In the genomic region with DNA sequence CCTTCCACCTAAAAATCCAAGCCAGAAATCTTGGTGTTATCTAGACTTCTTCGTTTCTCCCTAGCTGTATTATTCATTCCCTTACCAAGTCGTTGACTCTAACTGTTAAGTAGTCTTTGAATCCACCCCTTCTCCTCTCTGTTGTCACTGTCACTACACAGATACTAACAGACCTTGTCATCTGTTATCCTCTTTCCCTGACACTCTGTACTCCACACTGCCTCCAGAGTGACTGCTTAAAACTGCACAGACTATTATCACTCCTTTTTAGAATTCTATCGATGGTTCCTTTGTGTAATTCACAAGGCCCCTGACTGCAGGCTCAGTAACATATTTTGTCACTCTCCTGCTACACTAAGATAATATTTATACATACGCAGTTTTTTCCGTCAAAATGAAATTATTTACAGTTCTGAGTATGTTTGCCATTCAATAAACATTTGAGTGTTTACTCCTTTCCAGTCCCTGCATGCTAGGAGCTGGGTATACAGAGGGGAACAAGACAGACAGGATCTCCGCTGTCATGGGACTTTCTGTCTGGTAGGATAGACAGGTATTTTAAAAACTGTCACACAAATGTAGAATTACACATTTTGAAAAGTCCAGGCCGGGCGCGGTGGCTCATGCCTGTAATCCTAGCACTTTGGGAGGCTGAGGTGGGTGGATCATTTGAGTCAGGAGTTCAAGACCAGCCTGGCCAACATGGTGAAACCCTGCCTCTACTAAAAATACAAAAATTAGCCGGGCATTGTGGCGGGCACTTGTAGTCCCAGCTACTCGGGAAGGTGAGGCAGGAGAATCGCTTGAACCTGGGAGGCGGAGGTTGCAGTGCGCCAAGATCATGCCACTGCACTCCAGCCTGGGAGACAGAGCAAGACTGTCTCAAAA, we compare ENCODE assay signal across 9 cellular contexts. TPM values are rescaled to one million over a fixed set of nuclear protein-coding genes. Genes with fewer than 3 reads are reported as not detected.
DNase-seq lines count a peak whose midpoint lies in the region; ATAC-seq, FAIRE-seq and TF ChIP-seq lines count a peak whose summit lies in the region.
"Had no signal": no experiment of that assay in that cellular context is flagged by ENCODE, and none has a peak within 500 bp of the region (broad histone marks: within the 10 kb centered on the region; RNA-seq: fewer than 3 reads in every experiment).

No MANE protein-coding gene starts in this region.

- peak overlapping the region; percentile 0 for H3K4me3 Mint-ChIP-seq in T-helper 2 cell treated with Interferon-gamma antibody and Interleukin-4, amounts not matched to agents 5 μg/mL and 100 μg/mL, for 36 hours

- H3K4me3 ChIP-seq in kidney epithelial cell (ENCODE audit: low read depth, low read length) (no peak overlapping the region), ascending aorta (no peak overlapping the region)

- peaks cover 49% of the 10 kb centered on the region for H3K36me3 Mint-ChIP-seq in T-helper 2 cell treated with Interferon-gamma antibody and Interleukin-4, amounts not matched to agents 5 μg/mL and 100 μg/mL, for 36 hours (ENCODE audit: low read depth)

- intact Hi-C loops in ascending aorta (cut with DNase I): no loop called here

- no peak for TF ChIP-seq POLR2A in GM12891 (IDR thresholded peaks at IDR 0.05; ENCODE audit: low read depth, low read length)

- H3K27ac Mint-ChIP-seq in T-helper 2 cell treated with Interferon-gamma antibody and Interleukin-4, amounts not matched to agents 5 μg/mL and 100 μg/mL, for 36 hours: peak overlapping the region; percentile 70

- no peaks in the 10 kb centered on the region for H3K9me3 Mint-ChIP-seq in T-helper 2 cell treated with Interferon-gamma antibody and Interleukin-4, amounts not matched to agents 5 μg/mL and 100 μg/mL, for 36 hours

- TF ChIP-seq CTCF in kidney epithelial cell (IDR thresholded peaks at IDR 0.05; ENCODE audit: insufficient read depth, low read length, poor library complexity, severe bottlenecking) (peak; percentile 15), ascending aorta (IDR thresholded peaks at IDR 0.05) (no peak)

- H3K4me1 Mint-ChIP-seq in T-helper 2 cell treated with Interferon-gamma antibody and Interleukin-4, amounts not matched to agents 5 μg/mL and 100 μg/mL, for 36 hours (ENCODE audit: low read depth): peaks cover 21% of the 10 kb centered on the region

- peaks cover 8 to 10% of the 10 kb centered on the region in 2 donors for H3K4me1 ChIP-seq in ascending aorta

- H3K36me3 ChIP-seq in kidney epithelial cell (ENCODE audit: control insufficient read depth, insufficient read depth, low read length) (peaks cover 4% of the 10 kb centered on the region), ascending aorta (peaks cover 22 to 41% of the 10 kb centered on the region in 2 donors)

- FAIRE-seq in GM12891 (lab: Jason Lieb, UNC): peak; percentile 28
- FAIRE-seq: A204.1 had no signal

- DNase-seq in DMS 273 (lab: John Stamatoyannopoulos, UW; ENCODE audit: unreplicated experiment): peak; percentile 15
- DNase-seq in DMS 273 treated with DMSO at 0.1 percent for 48 hours (lab: John Stamatoyannopoulos, UW): no peak
- no peak for DNase-seq in GM12891 (ENCODE audit: insufficient read length, low spot score)
- no peak for DNase-seq in T-helper 2 cell treated with Interferon-gamma antibody and Interleukin-4, amounts not matched to agents 5 μg/mL and 100 μg/mL, for 36 hours (ENCODE audit: low spot score)
- no peak for DNase-seq in kidney epithelial cell (ENCODE audit: low read depth)
- DNase-seq in ascending aorta (ENCODE audit: low spot score in 2 of 2): no peak

- H3K27me3 ChIP-seq in kidney epithelial cell (ENCODE audit: control insufficient read depth, insufficient read depth, low read length) (no peaks in the 10 kb centered on the region), ascending aorta (no peaks in the 10 kb centered on the region)

- no peak overlapping the region for H3K27ac ChIP-seq in ascending aorta

- no peaks in the 10 kb centered on the region for H3K9me3 ChIP-seq in ascending aorta

- H3K27me3 Mint-ChIP-seq in T-helper 2 cell treated with Interferon-gamma antibody and Interleukin-4, amounts not matched to agents 5 μg/mL and 100 μg/mL, for 36 hours (ENCODE audit: low read depth): no peaks in the 10 kb centered on the region

- ATAC-seq in HG02970 (IDR thresholded peaks at IDR 0.05; ENCODE audit: low FRiP score, unreplicated experiment): no peak
- no peak for ATAC-seq in GM18498 (IDR thresholded peaks at IDR 0.05; ENCODE audit: unreplicated experiment)

TF ChIP-seq in GM12891, 5 proteins besides CTCF, POLR2A, EP300 and RAD21:
- TF ChIP-seq PAX5 (IDR thresholded peaks at IDR 0.05; ENCODE audit: insufficient read depth, low read length, severe bottlenecking) (no peak), POLR2AphosphoS5 (IDR thresholded peaks at IDR 0.05; ENCODE audit: low read depth, low read length) (no peak), TAF1 (IDR thresholded peaks at IDR 0.05; ENCODE audit: low read depth, low read length) (no peak), SPI1 (IDR thresholded peaks at IDR 0.05; ENCODE audit: low read depth, low read length) (no peak), POU2F2 (IDR thresholded peaks at IDR 0.05; ENCODE audit: low read depth, low read length) (no peak)
TF ChIP-seq in GM12891: peak in this region for 0.

RNA-seq across cellular contexts. Expression of a gene that starts 3.8 kb away (rescaled TPM):
- 93.4 TPM for polyA plus RNA-seq in GM12891 (2012; ENCODE audit: low read depth, missing spikeins)
- 260 and 268 TPM in 2 replicates for total RNA-seq in kidney epithelial cell
- 78.0 TPM for total RNA-seq in ascending aorta

RNA-seq across cellular contexts. Expression of a gene that starts 12.0 kb away (rescaled TPM):
- polyA plus RNA-seq in GM12891 (2012; ENCODE audit: low read depth, missing spikeins): 71.0 TPM
- 1.1 and 2.9 TPM in 2 replicates for total RNA-seq in kidney epithelial cell
- total RNA-seq in ascending aorta: 21.6 TPM

RNA-seq across cellular contexts. Expression of a gene that starts 28.7 kb away (rescaled TPM):
- 22.7 TPM for polyA plus RNA-seq in GM12891 (2012; ENCODE audit: low read depth, missing spikeins)
- total RNA-seq in kidney epithelial cell (95.7 and 107 TPM in 2 replicates), ascending aorta (0.64 TPM)

RNA-seq across cellular contexts. Expression of a gene that starts 31.0 kb away (rescaled TPM):
- 15.6 TPM for polyA plus RNA-seq in GM12891 (2012; ENCODE audit: low read depth, missing spikeins)
- 10.0 and 11.6 TPM in 2 replicates for total RNA-seq in kidney epithelial cell
- 48.5 TPM for total RNA-seq in ascending aorta

RNA-seq across cellular contexts. Expression of a gene that starts 32.1 kb away (rescaled TPM):
- 0.42 TPM for polyA plus RNA-seq in GM12891 (2012; ENCODE audit: low read depth, missing spikeins)
- total RNA-seq in kidney epithelial cell: 1.6 TPM in 2 replicates
- 2.8 TPM for total RNA-seq in ascending aorta

Comparison
In these comparisons a context has a peak if more than half of its experiments do, and no peak if none do; other contexts are left out.
1. RNA of a gene that starts 28.7 kb away (total RNA-seq): 95.7 to 107 TPM in kidney epithelial cell; 0.64 TPM in ascending aorta (single experiment); every median in the first group is over 10 times any median in the second.